Comparison of ENCODE assay signal across 8 cellular contexts in the genomic region with DNA sequence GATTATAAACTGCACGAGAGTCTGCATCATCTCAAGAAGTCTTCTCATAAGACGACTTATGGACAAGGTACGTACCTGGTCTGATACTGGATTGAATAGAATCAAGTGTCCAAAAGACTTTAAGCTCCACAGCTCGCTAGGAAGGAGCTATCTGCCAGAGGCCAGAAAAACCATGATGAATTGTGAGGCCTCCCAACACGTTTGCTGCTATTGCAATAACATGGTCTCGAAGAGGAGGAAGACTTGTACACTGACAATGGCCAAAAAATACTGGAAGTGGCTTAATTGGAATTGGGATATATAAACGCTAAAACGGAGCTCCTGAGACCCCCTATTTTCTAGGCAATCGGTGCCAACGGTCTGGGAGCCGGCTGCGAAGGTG. TPM values are rescaled to one million over a fixed set of nuclear protein-coding genes. Genes with fewer than 3 reads are reported as not detected.
DNase-seq lines count a peak whose midpoint lies in the region; ATAC-seq and TF ChIP-seq lines count a peak whose summit lies in the region.

No MANE protein-coding gene starts in this region.

- no peaks in the 10 kb centered on the region for H3K9me3 Mint-ChIP-seq in CD8-positive, alpha-beta memory T cell

- H3K27ac ChIP-seq in CD8-positive, alpha-beta memory T cell (ENCODE audit: low read depth, low read length), result peak overlapping the region; percentile 68
- no peak overlapping the region for H3K27ac ChIP-seq in mammary epithelial cell (ENCODE audit: insufficient read depth, low read depth, low read length)
- peak overlapping the region; percentile 65 to 82 for H3K27ac ChIP-seq in lung (ENCODE audit: low read depth in 1 of 2, low read length in 1 of 2)
- peak overlapping the region; percentile 73 for H3K27ac ChIP-seq in upper lobe of right lung

- H2AFZ ChIP-seq in Loucy (ENCODE audit: low read length), result peak overlapping the region; percentile 92
- peak overlapping the region; percentile 99 for H2AFZ ChIP-seq in mammary epithelial cell (ENCODE audit: low read depth, low read length)

- POLR2A ChIA-PET in CD8-positive, alpha-beta memory T cell (lab: Charles Lee), result interaction anchor here (0.6 to 4.0 kb wide), 6 partner anchors 11 to 166 kb away, joined by 3 to 77 read pairs (median 5); partner anchors contain the start of genes GART, IFNAR1 and TMEM50B

- H3K27me3 Mint-ChIP-seq in CD8-positive, alpha-beta memory T cell, result no peaks in the 10 kb centered on the region

- no peaks in the 10 kb centered on the region for H3K9me3 ChIP-seq in CD8-positive, alpha-beta memory T cell (ENCODE audit: low read length)
- H3K9me3 ChIP-seq in Loucy (ENCODE audit: insufficient read depth, low read depth, low read length) (no peaks in the 10 kb centered on the region), mammary epithelial cell (replicated peaks; ENCODE audit: insufficient read depth, low read length) (no peaks in the 10 kb centered on the region), lung (ENCODE audit: control insufficient read depth in 2 of 2, insufficient read depth in 1 of 2, low read length in 1 of 2) (no peaks in the 10 kb centered on the region), upper lobe of right lung (no peaks in the 10 kb centered on the region)

- no peaks in the 10 kb centered on the region for H3K36me3 ChIP-seq in CD8-positive, alpha-beta memory T cell (ENCODE audit: insufficient read depth, low read length)
- H3K36me3 ChIP-seq in Loucy (ENCODE audit: insufficient read depth, low read length) (no peaks in the 10 kb centered on the region), mammary epithelial cell (ENCODE audit: insufficient read depth, low read length) (no peaks in the 10 kb centered on the region), lung (ENCODE audit: control insufficient read depth in 2 of 2, insufficient read depth in 2 of 2, low read length in 2 of 2) (no peaks in the 10 kb centered on the region), upper lobe of right lung (no peaks in the 10 kb centered on the region)

- H3K4me3 Mint-ChIP-seq in CD8-positive, alpha-beta memory T cell, result peak overlapping the region; percentile 81 to 99 (median 91)

- H4K20me1 ChIP-seq in Loucy (ENCODE audit: insufficient read depth, low read length, poor library complexity, severe bottlenecking) (no peaks in the 10 kb centered on the region), mammary epithelial cell (ENCODE audit: insufficient read depth, low read length) (no peaks in the 10 kb centered on the region)

- 13% methylated on average over 11 of the region's 12 CpGs for WGBS in mammary epithelial cell (ENCODE audit: low coverage, missing lambda C conversion rate)
- WGBS in lung, 2 donors, result 11 to 17% methylated on average over 12 of the region's 12 CpGs

- H3K4me2 ChIP-seq in Loucy (ENCODE audit: low read depth, low read length, poor library complexity, severe bottlenecking), result peak overlapping the region; percentile 87
- H3K4me2 ChIP-seq in mammary epithelial cell (ENCODE audit: insufficient read depth, low read depth, low read length), result peak overlapping the region; percentile 94

- TF ChIP-seq CTCF in Loucy (conservative IDR thresholded peaks at IDR 0.05; ENCODE audit: low read length), result no peak
- no peak for TF ChIP-seq CTCF in mammary epithelial cell (conservative IDR thresholded peaks at IDR 0.05 in 1 of 2, IDR thresholded peaks at IDR 0.05 in 1 of 2; ENCODE audit: extremely low read depth in 1 of 2, insufficient read depth in 1 of 2, low read depth in 1 of 2, low read length in 2 of 2)
- TF ChIP-seq CTCF in lung (IDR thresholded peaks at IDR 0.05; ENCODE audit: control extremely low read depth, extremely low read depth), result no peak
- no peak for TF ChIP-seq CTCF in upper lobe of right lung (IDR thresholded peaks at IDR 0.05)

- H3K27me3 ChIP-seq in CD8-positive, alpha-beta memory T cell (ENCODE audit: insufficient read depth, low read length, poor library complexity, severe bottlenecking), result no peaks in the 10 kb centered on the region
- H3K27me3 ChIP-seq in Loucy (ENCODE audit: insufficient read depth, low read length, poor library complexity, severe bottlenecking) (no peaks in the 10 kb centered on the region), mammary epithelial cell (ENCODE audit: insufficient read depth, low read length) (no peaks in the 10 kb centered on the region), lung (ENCODE audit: control insufficient read depth, insufficient read depth) (no peaks in the 10 kb centered on the region), upper lobe of right lung (no peaks in the 10 kb centered on the region)

- BruUV-seq in mammary epithelial cell (replicated peaks; lab: Mats Ljungman, UMichigan), result TSS peak; percentile 94

- H3F3A ChIP-seq in Loucy (ENCODE audit: low read depth), result no peaks in the 10 kb centered on the region

- peaks cover 9% of the 10 kb centered on the region for H3K4me1 ChIP-seq in CD8-positive, alpha-beta memory T cell (ENCODE audit: insufficient read depth, low read length)
- H3K4me1 ChIP-seq in Loucy (ENCODE audit: insufficient read depth, low read length, poor library complexity, severe bottlenecking) (peaks cover 5% of the 10 kb centered on the region), mammary epithelial cell (ENCODE audit: insufficient read depth, low read length) (no peaks in the 10 kb centered on the region), lung (ENCODE audit: control insufficient read depth in 2 of 2, insufficient read depth in 2 of 2, low read length in 2 of 2) (no peaks in the 10 kb centered on the region), upper lobe of right lung (peaks cover 6% of the 10 kb centered on the region)

- dilution Hi-C loops in mammary epithelial cell (cut with HindIII; ENCODE audit: low sequenced_read_pairs), result no loop called here

- ATAC-seq in lung (ENCODE audit: insufficient read depth, low FRiP score) (no peak), upper lobe of right lung (no peak), GM21367 (IDR thresholded peaks at IDR 0.05; ENCODE audit: unreplicated experiment) (no peak)

- in situ Hi-C loops in mammary epithelial cell (cut with MboI; ENCODE audit: low sequenced_read_pairs in 2 of 2), result no loop called here

- H3K4me3 ChIP-seq in CD8-positive, alpha-beta memory T cell (ENCODE audit: low read length), result peak overlapping the region; percentile 94
- peak overlapping the region; percentile 75 for H3K4me3 ChIP-seq in Loucy (ENCODE audit: low read length, poor library complexity, severe bottlenecking)
- H3K4me3 ChIP-seq in mammary epithelial cell (replicated peaks in 1 of 3; ENCODE audit: insufficient read depth in 1 of 3, low read depth in 2 of 3, low read length in 3 of 3), result peak overlapping the region; percentile 71 to 74 (median 72)
- H3K4me3 ChIP-seq in lung, result peak overlapping the region; percentile 51
- H3K4me3 ChIP-seq in upper lobe of right lung, result peak overlapping the region; percentile 72

- peak overlapping the region; percentile 61 for H3K9ac ChIP-seq in Loucy (ENCODE audit: low read depth, low read length, poor library complexity, severe bottlenecking)
- peak overlapping the region; percentile 4 for H3K9ac ChIP-seq in mammary epithelial cell (ENCODE audit: insufficient read depth, low read length)

- no peaks in the 10 kb centered on the region for H3K9me2 ChIP-seq in Loucy (replicated peaks; ENCODE audit: low read depth, low read length)

- CTCF ChIA-PET in CD8-positive, alpha-beta memory T cell (lab: Charles Lee), result interaction anchor here (0.6 to 3.4 kb wide), 6 partner anchors 10 to 130 kb away, joined by 3 to 22 read pairs (median 4); partner anchors contain the start of genes SON and TMEM50B
- CTCF ChIA-PET in mammary epithelial cell (lab: Charles Lee; ENCODE audit: low non-redundant PET), result no interaction called here

- H3K4me1 Mint-ChIP-seq in CD8-positive, alpha-beta memory T cell, result peaks cover 9 to 14% (median 12%) of the 10 kb centered on the region in 3 donors

- peaks cover 0 to 4% (median 0%) of the 10 kb centered on the region in 3 donors for H3K36me3 Mint-ChIP-seq in CD8-positive, alpha-beta memory T cell

- H3K27ac Mint-ChIP-seq in CD8-positive, alpha-beta memory T cell, result peak overlapping the region in 7 of 8 donors; percentile 40 to 94 (median 86)

- no peak for DNase-seq in CD8-positive, alpha-beta memory T cell
- DNase-seq in mammary epithelial cell (peak; percentile 21), lung (ENCODE audit: low spot score) (no peak), upper lobe of right lung (no peak), SKM-1 treated with dmso at 0.1 percent for 144 hours (lab: John Stamatoyannopoulos, UW; ENCODE audit: unreplicated experiment) (no peak), kidney tubule cell (ENCODE audit: low spot score) (no peak)

- H3K79me2 ChIP-seq in Loucy (ENCODE audit: insufficient read depth, low read length), result no peaks in the 10 kb centered on the region
- H3K79me2 ChIP-seq in mammary epithelial cell (ENCODE audit: insufficient read depth, low read length), result no peaks in the 10 kb centered on the region

- intact Hi-C loops in mammary epithelial cell (cut with micrococcal nuclease), result no loop called here
- intact Hi-C loops in upper lobe of right lung (cut with DNase I), result no loop called here

RNA-seq across cellular contexts. Expression of gene DNAJC28, which starts 0.5 kb away (rescaled TPM):
- total RNA-seq in CD8-positive, alpha-beta memory T cell, result under 1 TPM; 0.60 to 0.63 TPM
- polyA plus RNA-seq in CD8-positive, alpha-beta memory T cell, result 1.7 TPM
- total RNA-seq in mammary epithelial cell, result 1 to 10 TPM; 1.2 to 2.0 TPM
- 0.75 TPM for polyA plus RNA-seq in mammary epithelial cell
- not detected for polyA minus RNA-seq in mammary epithelial cell
- 1 to 10 TPM; 1.3 TPM for total RNA-seq in lung
- polyA plus RNA-seq in lung, result 1 to 10 TPM in 1 of 2 donors, under 1 TPM in 1; 0.74 to 1.6 TPM
- total RNA-seq in upper lobe of right lung, result 2.3 TPM

RNA-seq across cellular contexts. Expression of gene TMEM50B, which starts 11.2 kb away (rescaled TPM):
- total RNA-seq in CD8-positive, alpha-beta memory T cell, result 10 to 100 TPM; 29.2 to 29.4 TPM
- 56.2 TPM for polyA plus RNA-seq in CD8-positive, alpha-beta memory T cell
- total RNA-seq in mammary epithelial cell (10 to 100 TPM; 21.5 to 21.7 TPM), lung (10 to 100 TPM; 51.4 to 73.6 TPM), upper lobe of right lung (73.2 TPM)
- polyA plus RNA-seq in mammary epithelial cell (14.6 TPM), lung (10 to 100 TPM; 35.4 to 45.3 TPM)
- 5.4 TPM for polyA minus RNA-seq in mammary epithelial cell

RNA-seq across cellular contexts. Expression of gene GART, which starts 50.9 kb away (rescaled TPM):
- total RNA-seq in CD8-positive, alpha-beta memory T cell, result 100 to 1,000 TPM; 194 to 196 TPM
- 50.9 TPM for polyA plus RNA-seq in CD8-positive, alpha-beta memory T cell
- total RNA-seq in mammary epithelial cell (100 to 1,000 TPM; 106 to 170 TPM), lung (10 to 100 TPM; 57.2 to 58.7 TPM), upper lobe of right lung (55.8 TPM)
- polyA plus RNA-seq in mammary epithelial cell (19.4 TPM), lung (10 to 100 TPM; 15.3 to 36.6 TPM)
- polyA minus RNA-seq in mammary epithelial cell, result 80.3 TPM

RNA-seq across cellular contexts. Expression of gene SON, which starts 51.9 kb away (rescaled TPM):
- total RNA-seq in CD8-positive, alpha-beta memory T cell, result 100 to 1,000 TPM; 316 to 339 TPM
- 715 TPM for polyA plus RNA-seq in CD8-positive, alpha-beta memory T cell
- 100 to 1,000 TPM; 132 to 233 TPM for total RNA-seq in mammary epithelial cell
- 54.0 TPM for polyA plus RNA-seq in mammary epithelial cell
- 248 TPM for polyA minus RNA-seq in mammary epithelial cell
- 100 to 1,000 TPM; 251 to 393 TPM for total RNA-seq in lung
- 100 to 1,000 TPM; 100 to 133 TPM for polyA plus RNA-seq in lung
- total RNA-seq in upper lobe of right lung, result 320 TPM
